ENCODE assay signal across 32 cellular contexts in genomic region chr5:29170609-29171008, GRCh38.
A peak's percentile ranks its signal among the peaks of the same experiment; 100 is the strongest.
DNase-seq lines count a peak whose midpoint lies in the region; ATAC-seq, FAIRE-seq and TF ChIP-seq lines count a peak whose summit lies in the region.
"Had no signal": no experiment of that assay in that cellular context is flagged by ENCODE, and none has a peak within 500 bp of the region (broad histone marks: within the 10 kb centered on the region; RNA-seq: fewer than 3 reads in every experiment).

No MANE protein-coding gene starts in this region.

- DNase-seq in A549 (ENCODE audit: low read depth in 1 of 2, low spot score in 1 of 2) (no peak), NCI-H460 (ENCODE audit: extremely low read depth, low read depth) (peak; percentile 95), left lobe of liver (ENCODE audit: low spot score) (no peak), cortex of kidney (lab: John Stamatoyannopoulos, UW) (no peak), NCI-H748 treated with DMSO at 0.1 percent for 48 hours (lab: John Stamatoyannopoulos, UW) (no peak), HAP-1 (ENCODE audit: low spot score in 2 of 2) (no peak)
- DNase-seq: 8988T; ACHN; AML-193; BE2C; C1 segment of cervical spinal cord; Caco-2; Calu3; CD4-positive, alpha-beta memory T cell; CD4-positive, alpha-beta T cell; CD4-positive, CD25-positive, alpha-beta regulatory T cell; CD8-positive, alpha-beta memory T cell; CD8-positive, alpha-beta T cell; COR-L47; DMS 273 treated with DMSO at 0.1 percent for 48 hours; DMS153; DMS53; DMS79; DMS79 treated with DMSO at 0.1 percent for 48 hours; DND-41; EL had no signal

- no peaks in the 10 kb centered on the region for H3K36me3 ChIP-seq in HAP-1 (replicated peaks)
- H3K36me3 ChIP-seq: BE2C; BLaER1; BLaER1 treated with 17β-estradiol and CSF1 and Interleukin-3, amounts not matched to agents 10 nM and 100 nM had no signal

- no peak for TF ChIP-seq POLR2A in A549 (IDR thresholded peaks at IDR 0.05; ENCODE audit: low read length)

- no peak for TF ChIP-seq RAD21 in A549 (conservative IDR thresholded peaks at IDR 0.05 in 1 of 2, IDR thresholded peaks at IDR 0.05 in 1 of 2)

- no peak for TF ChIP-seq CTCF in A549 (IDR thresholded peaks at IDR 0.05)

- TF ChIP-seq EP300 in A549 (IDR thresholded peaks at IDR 0.05): no peak

- no peak overlapping the region for H3K4me3 ChIP-seq in A549
- H3K4me3 ChIP-seq in HAP-1: no peak overlapping the region
- H3K4me3 ChIP-seq: BLaER1; BLaER1 treated with 17β-estradiol and CSF1 and Interleukin-3, amounts not matched to agents 10 nM and 100 nM had no signal

- peaks cover 3% of the 10 kb centered on the region; the same call in 1 of the 3 replicates for H3K4me1 ChIP-seq in A549
- H3K4me1 ChIP-seq in HAP-1: no peaks in the 10 kb centered on the region
- H3K4me1 ChIP-seq: BLaER1; BLaER1 treated with 17β-estradiol and CSF1 and Interleukin-3, amounts not matched to agents 10 nM and 100 nM; Caco-2 had no signal

- no peak overlapping the region for H3K27ac ChIP-seq in A549
- H3K27ac ChIP-seq: 22Rv1; BLaER1; BLaER1 treated with 17β-estradiol and CSF1 and Interleukin-3, amounts not matched to agents 10 nM and 100 nM; C4-2B had no signal

- H3K4me2 ChIP-seq in A549: peak overlapping the region; percentile 16; the same call in 1 of the 3 replicates
- H3K4me2 ChIP-seq: BLaER1; BLaER1 treated with 17β-estradiol and CSF1 and Interleukin-3, amounts not matched to agents 10 nM and 100 nM had no signal

- no peaks in the 10 kb centered on the region for H3K27me3 ChIP-seq in HAP-1 (ENCODE audit: low read depth)
- H3K27me3 ChIP-seq: BE2C; BLaER1; BLaER1 treated with 17β-estradiol and CSF1 and Interleukin-3, amounts not matched to agents 10 nM and 100 nM had no signal

- H3K9me3 ChIP-seq in A549: no peaks in the 10 kb centered on the region; the same call in 2 of the 3 replicates
- H3K9me3 ChIP-seq in HAP-1: no peaks in the 10 kb centered on the region
- H3K9me3 ChIP-seq: BE2C; BLaER1; BLaER1 treated with 17β-estradiol and CSF1 and Interleukin-3, amounts not matched to agents 10 nM and 100 nM; Caco-2 had no signal

- FAIRE-seq in A549 (lab: Jason Lieb, UNC): no peak
- FAIRE-seq: A204.1, D721Med had no signal

- POLR2A ChIA-PET in A549 (lab: Yijun Ruan, JAX): no interaction called here

- WGBS in A549 (ENCODE audit: missing lambda C conversion rate): 79% methylated on average over 1 of the region's 1 CpG

- in situ Hi-C loops in HAP-1 (cut with MboI; ENCODE audit: low sequenced_read_pairs): no loop called here

- CTCF ChIA-PET in A549 (lab: Yijun Ruan, JAX): no interaction called here

- ATAC-seq in A549 (no peak), left lobe of liver (peak; percentile 63)
- ATAC-seq: CD8-positive, alpha-beta T cell had no signal

TF ChIP-seq in A549, 52 proteins besides CTCF, POLR2A, EP300 and RAD21:
- TF ChIP-seq HOXA7 (CRISPR knock-in tag; IDR thresholded peaks at IDR 0.05): no peak
- no peak for TF ChIP-seq MAX (IDR thresholded peaks at IDR 0.05)
- no peak for TF ChIP-seq FOSL2 (IDR thresholded peaks at IDR 0.05)
- no peak for TF ChIP-seq FOSL2 (CRISPR knock-in tag; IDR thresholded peaks at IDR 0.05)
- TF ChIP-seq HOXB5 (CRISPR knock-in tag; IDR thresholded peaks at IDR 0.05): no peak
- TF ChIP-seq CBX8 (IDR thresholded peaks at IDR 0.05): no peak
- TF ChIP-seq SMC3 (IDR thresholded peaks at IDR 0.05): no peak
- TF ChIP-seq CHD4 (IDR thresholded peaks at IDR 0.05; ENCODE audit: borderline replicate concordance): no peak
- TF ChIP-seq RNF2 (IDR thresholded peaks at IDR 0.05; ENCODE audit: borderline replicate concordance, low read depth): no peak
- no peak for TF ChIP-seq HEYL (CRISPR knock-in tag; IDR thresholded peaks at IDR 0.05)
- no peak for TF ChIP-seq NR3C1 (IDR thresholded peaks at IDR 0.05)
- TF ChIP-seq PBX3 (IDR thresholded peaks at IDR 0.05): no peak
- no peak for TF ChIP-seq ZC3H11A (IDR thresholded peaks at IDR 0.05)
- TF ChIP-seq JUNB (IDR thresholded peaks at IDR 0.05): no peak
- TF ChIP-seq SREBF2 (IDR thresholded peaks at IDR 0.05): no peak
- TF ChIP-seq TFCP2L1 (CRISPR knock-in tag; IDR thresholded peaks at IDR 0.05): no peak
- TF ChIP-seq FOSB (CRISPR knock-in tag; IDR thresholded peaks at IDR 0.05): no peak
- no peak for TF ChIP-seq ATOH8 (CRISPR knock-in tag; IDR thresholded peaks at IDR 0.05; ENCODE audit: low read depth)
- TF ChIP-seq ELK1 (IDR thresholded peaks at IDR 0.05; ENCODE audit: low read depth, low read length): no peak
